ENCODE assay signal across 8 cellular contexts in genomic region chr17:57597531-57598453, GRCh38.
DNase-seq lines count a peak whose midpoint lies in the region; ATAC-seq, FAIRE-seq and TF ChIP-seq lines count a peak whose summit lies in the region.

No MANE protein-coding gene starts in this region.

- H3K36me3 ChIP-seq in A673 (ENCODE audit: insufficient read depth, low read length, poor library complexity, severe bottlenecking): no peaks in the 10 kb centered on the region
- peaks cover 48% of the 10 kb centered on the region for H3K36me3 ChIP-seq in mesodermal cell (ENCODE audit: control insufficient read depth, insufficient read depth, low read length)
- no peaks in the 10 kb centered on the region for H3K36me3 ChIP-seq in aorta (ENCODE audit: control insufficient read depth in 1 of 2, insufficient read depth in 2 of 2, low read length in 1 of 2)

- FAIRE-seq in endometrium (lab: Jason Lieb, UNC): peak; percentile 78

- H3K27ac ChIP-seq in A673 (ENCODE audit: low read depth, low read length, poor library complexity, severe bottlenecking) (no peak overlapping the region), mesodermal cell (ENCODE audit: low read depth, low read length, severe bottlenecking) (peak overlapping the region; percentile 57), aorta (ENCODE audit: low read depth in 1 of 2, low read length in 2 of 2) (no peak overlapping the region)

- intact Hi-C loops in A673 (cut with micrococcal nuclease; ENCODE audit: unreplicated experiment) (loop anchor here (1.0 to 5.0 kb wide), 3 partner anchors 75 to 236 kb away; no protein-coding TSS in a partner anchor), aorta (cut with DNase I) (loop anchor here (5.0 kb wide), 2 partner anchors 75 to 235 kb away; no protein-coding TSS in a partner anchor)

- no TSS peak for BruUV-seq in A673 (replicated peaks; lab: Mats Ljungman, UMichigan)

- H3K27me3 ChIP-seq in A673 (replicated peaks; ENCODE audit: insufficient read depth, low read depth, low read length, poor library complexity) (no peaks in the 10 kb centered on the region), aorta (ENCODE audit: control insufficient read depth in 1 of 2, insufficient read depth in 2 of 2, low read length in 1 of 2) (no peaks in the 10 kb centered on the region)

- peaks cover 10% of the 10 kb centered on the region for H3K4me1 ChIP-seq in A673 (ENCODE audit: insufficient read depth, low read length, poor library complexity, severe bottlenecking)
- H3K4me1 ChIP-seq in mesodermal cell (ENCODE audit: control insufficient read depth, insufficient read depth, low read length, poor library complexity, severe bottlenecking): peaks cover 32% of the 10 kb centered on the region
- H3K4me1 ChIP-seq in aorta (ENCODE audit: control insufficient read depth in 1 of 2, insufficient read depth in 2 of 2, low read length in 2 of 2): peaks cover 0 to 3% of the 10 kb centered on the region in 2 donors

- DNase-seq in A673 (ENCODE audit: low spot score) (peak; percentile 85), ELR (ENCODE audit: low read depth) (peak; percentile 83), NCI-H1694 (lab: John Stamatoyannopoulos, UW) (peak; percentile 81), T1000 (lab: John Stamatoyannopoulos, UW) (peak; percentile 19), aorta (peak in 1 of 2 donors; percentile 83)

- ATAC-seq in aorta (ENCODE audit: low FRiP score) (peak; percentile 85), HG03039 (IDR thresholded peaks at IDR 0.05; ENCODE audit: unreplicated experiment) (no peak)

- WGBS in mesodermal cell (ENCODE audit: insufficient coverage in 2 of 2), 2 experiments: 64 to 78% methylated on average over 4 of the region's 8 CpGs
- 25 to 33% methylated on average over 8 of the region's 8 CpGs for WGBS in aorta, 2 donors

- TF ChIP-seq CTCF in A673 (conservative IDR thresholded peaks at IDR 0.05; ENCODE audit: low read depth, low read length): peak; percentile 92

- H3K4me3 ChIP-seq in A673 (ENCODE audit: low read depth, low read length, poor library complexity, severe bottlenecking) (no peak overlapping the region), mesodermal cell (ENCODE audit: extremely low read depth, insufficient read depth, low read length, poor library complexity, severe bottlenecking) (no peak overlapping the region), aorta (ENCODE audit: low read length in 2 of 2) (no peak overlapping the region)

- POLR2A ChIA-PET in A673 (lab: Charles Lee; ENCODE audit: low non-redundant PET): interaction anchor here (0.6 kb wide), 1 partner anchor 341 kb away, joined by 3 read pairs; the partner anchor contains the start of gene MSI2

- CTCF ChIA-PET in A673 (lab: Charles Lee): interaction anchor here (0.6 to 2.2 kb wide), 11 partner anchors 12 to 478 kb away, joined by 3 to 23 read pairs (median 4); no protein-coding TSS in a partner anchor

- H3K9me3 ChIP-seq in A673 (ENCODE audit: low read depth, low read length, poor library complexity, severe bottlenecking) (no peaks in the 10 kb centered on the region), mesodermal cell (ENCODE audit: control insufficient read depth, low read length) (no peaks in the 10 kb centered on the region), aorta (ENCODE audit: control insufficient read depth, low read length) (no peaks in the 10 kb centered on the region)
